ENCODE assay signal across 18 cellular contexts in genomic region chr9:96109718-96110351, GRCh38.
DNase-seq lines count a peak whose midpoint lies in the region; ATAC-seq and TF ChIP-seq lines count a peak whose summit lies in the region.
"Had no signal": no experiment of that assay in that cellular context is flagged by ENCODE, and none has a peak within 500 bp of the region (broad histone marks: within the 10 kb centered on the region; RNA-seq: fewer than 3 reads in every experiment).

No MANE protein-coding gene starts in this region.

- no peak overlapping the region for H3K9ac ChIP-seq in endodermal cell (ENCODE audit: extremely low read depth, low read length, poor library complexity, severe bottlenecking)

- H3K4me3 Mint-ChIP-seq in dendritic cell treated with granulocyte-macrophage colony-stimulating factor and Interleukin-4, amounts not matched to agents 40 ng/mL and 50 ng/mL, for 4 days = no peak overlapping the region
- H3K4me3 Mint-ChIP-seq in endodermal cell = no peak overlapping the region
- H3K4me3 Mint-ChIP-seq: activated naive CD4-positive, alpha-beta T cell treated with anti-CD3 and anti-CD28 coated beads, Interleukin-2, amount 50 U/mL, for 24 hours; naive thymus-derived CD4-positive, alpha-beta T cell had no signal

- H3K4me3 ChIP-seq in endodermal cell (ENCODE audit: low read length) = no peak overlapping the region
- H3K4me3 ChIP-seq: esophagus muscularis mucosa, ovary, uterus had no signal

- intact Hi-C loops in dendritic cell treated with granulocyte-macrophage colony-stimulating factor and Interleukin-4, amounts not matched to agents 40 ng/mL and 50 ng/mL, for 4 days (cut with micrococcal nuclease) = loop anchor here (5.0 kb wide), 1 partner anchor 48 kb away; no protein-coding TSS in a partner anchor

- no peaks in the 10 kb centered on the region for H3K27me3 Mint-ChIP-seq in dendritic cell treated with granulocyte-macrophage colony-stimulating factor and Interleukin-4, amounts not matched to agents 40 ng/mL and 50 ng/mL, for 4 days
- H3K27me3 Mint-ChIP-seq in endodermal cell (ENCODE audit: insufficient read depth) = peaks cover 53% of the 10 kb centered on the region

- no peak for TF ChIP-seq CTCF in endodermal cell (conservative IDR thresholded peaks at IDR 0.05)

- no peak overlapping the region for H3K27ac ChIP-seq in endodermal cell (ENCODE audit: low read depth, low read length)
- H3K27ac ChIP-seq: brain microvascular endothelial cell, esophagus muscularis mucosa, ovary, RWPE1, uterus had no signal

- H3K4me1 Mint-ChIP-seq in dendritic cell treated with granulocyte-macrophage colony-stimulating factor and Interleukin-4, amounts not matched to agents 40 ng/mL and 50 ng/mL, for 4 days (ENCODE audit: low read depth) = peaks cover 35% of the 10 kb centered on the region
- peaks cover 10% of the 10 kb centered on the region for H3K4me1 Mint-ChIP-seq in endodermal cell
- H3K4me1 Mint-ChIP-seq: activated naive CD4-positive, alpha-beta T cell treated with anti-CD3 and anti-CD28 coated beads, Interleukin-2, amount 50 U/mL, for 24 hours had no signal

- H3K36me3 ChIP-seq in endodermal cell (ENCODE audit: control insufficient read depth, insufficient read depth, low read length) = no peaks in the 10 kb centered on the region
- H3K36me3 ChIP-seq: brain microvascular endothelial cell, esophagus muscularis mucosa, ovary, uterus had no signal

- no peaks in the 10 kb centered on the region for H3K27me3 ChIP-seq in endodermal cell (ENCODE audit: control insufficient read depth, insufficient read depth, low read length, poor library complexity, severe bottlenecking)
- H3K27me3 ChIP-seq: brain microvascular endothelial cell, esophagus muscularis mucosa, ovary, uterus had no signal

- ATAC-seq in HG02852 (IDR thresholded peaks at IDR 0.05; ENCODE audit: unreplicated experiment) = no peak
- ATAC-seq: naive thymus-derived CD4-positive, alpha-beta T cell had no signal

- no peaks in the 10 kb centered on the region for H3K9me3 ChIP-seq in endodermal cell (ENCODE audit: control insufficient read depth, low read length)
- H3K9me3 ChIP-seq: ovary, uterus had no signal

- WGBS in endodermal cell (ENCODE audit: insufficient coverage in 1 of 2, insufficient read length in 1 of 2), 2 experiments = 88 to 95% methylated on average over 5 to 6 of the region's 6 CpGs

- peak overlapping the region; percentile 60 for H3K27ac Mint-ChIP-seq in dendritic cell treated with granulocyte-macrophage colony-stimulating factor and Interleukin-4, amounts not matched to agents 40 ng/mL and 50 ng/mL, for 4 days
- H3K27ac Mint-ChIP-seq in endodermal cell = no peak overlapping the region

- H3K36me3 Mint-ChIP-seq in dendritic cell treated with granulocyte-macrophage colony-stimulating factor and Interleukin-4, amounts not matched to agents 40 ng/mL and 50 ng/mL, for 4 days (ENCODE audit: low read depth) = peaks cover 9% of the 10 kb centered on the region
- H3K36me3 Mint-ChIP-seq in endodermal cell (ENCODE audit: low read depth) = no peaks in the 10 kb centered on the region

- peak; percentile 32 for DNase-seq in H4 (ENCODE audit: low spot score)
- peak; percentile 55 for DNase-seq in NOMO-1 treated with dmso at 0.1 percent for 144 hours (lab: John Stamatoyannopoulos, UW; ENCODE audit: unreplicated experiment)
- peak; percentile 10 for DNase-seq in kidney tubule cell (ENCODE audit: low spot score)
- DNase-seq in midbrain (lab: John Stamatoyannopoulos, UW) = no peak
- DNase-seq in endodermal cell = no peak
- DNase-seq in HK-2 (ENCODE audit: unreplicated experiment) = no peak
- DNase-seq: activated CD4-positive, alpha-beta T cell treated with anti-CD3 and anti-CD28 coated beads, Interleukin-2, amount 50 U/mL, for 4 hours; activated T-cell treated with anti-CD3 and anti-CD28 coated beads, Interleukin-2, amount 50 U/mL, for 1 hour; AML-193; brain microvascular endothelial cell; naive thymus-derived CD4-positive, alpha-beta T cell; ovary; uterus had no signal

- peaks cover 4% of the 10 kb centered on the region for H3K4me1 ChIP-seq in endodermal cell (ENCODE audit: control insufficient read depth, insufficient read depth, low read length)
- H3K4me1 ChIP-seq: uterus had no signal

- peaks cover 15% of the 10 kb centered on the region for H3K9me3 Mint-ChIP-seq in dendritic cell treated with granulocyte-macrophage colony-stimulating factor and Interleukin-4, amounts not matched to agents 40 ng/mL and 50 ng/mL, for 4 days
- peaks cover 5% of the 10 kb centered on the region for H3K9me3 Mint-ChIP-seq in endodermal cell

Comparison
In these comparisons a context has a peak if more than half of its experiments do, and no peak if none do; other contexts are left out.
1. DNase-seq: peak in H4 (single experiment), NOMO-1 treated with dmso at 0.1 percent for 144 hours (single experiment) and kidney tubule cell (single experiment); none in midbrain (single experiment), endodermal cell (single experiment) and HK-2 (single experiment).